10 cellular contexts compared by ENCODE assay signal in genomic region chr15:96234109-96234892, GRCh38.
A peak's percentile ranks its signal among the peaks of the same experiment; 100 is the strongest.
DNase-seq lines count a peak whose midpoint lies in the region; ATAC-seq, FAIRE-seq and TF ChIP-seq lines count a peak whose summit lies in the region.
"Had no signal": no experiment of that assay in that cellular context is flagged by ENCODE, and none has a peak within 500 bp of the region (broad histone marks: within the 10 kb centered on the region; RNA-seq: fewer than 3 reads in every experiment).

No MANE protein-coding gene starts in this region.

- no peaks in the 10 kb centered on the region for H3K36me3 ChIP-seq in GM12878 (ENCODE audit: control insufficient read depth in 2 of 2, insufficient read depth in 2 of 2, low read length in 1 of 2)
- no peaks in the 10 kb centered on the region for H3K36me3 ChIP-seq in brain microvascular endothelial cell (replicated peaks)
- H3K36me3 ChIP-seq in tibial nerve, result no peaks in the 10 kb centered on the region

- H3K4me1 ChIP-seq in GM12878 (ENCODE audit: control insufficient read depth, insufficient read depth, low read length) (peaks cover 10% of the 10 kb centered on the region), tibial nerve (peaks cover 0 to 29% (median 4%) of the 10 kb centered on the region in 4 donors)

- whole genome bisulfite sequencing in GM12878 (ENCODE audit: insufficient coverage, insufficient replicate concordance, low lambda C conversion rate, missing lambda C conversion rate), result 6% methylated on average over 12 of the region's 12 CpGs
- WGBS in tibial nerve, 2 donors, result 71 to 73% methylated on average over 12 of the region's 12 CpGs

- POLR2A ChIA-PET in GM12878 (lab: Charles Lee), result interaction anchor here (0.9 to 2.3 kb wide), 3 partner anchors 11 to 176 kb away, joined by 5 to 9 read pairs (median 6); no protein-coding TSS in a partner anchor

- in situ Hi-C loops in GM12878 (cut with MboI) (no loop called here), brain microvascular endothelial cell (cut with HindIII; ENCODE audit: low pct_ligation_motif_present, low sequenced_read_pairs) (no loop called here)

- intact Hi-C loops in GM12878 (cut with micrococcal nuclease; ENCODE audit: unreplicated experiment), result loop anchor here (5.0 kb wide), 5 partner anchors 93 to 247 kb away; no protein-coding TSS in a partner anchor

- H4K20me1 ChIP-seq in GM12878 (ENCODE audit: control insufficient read depth, insufficient read depth), result no peaks in the 10 kb centered on the region

- peak overlapping the region; percentile 4; the same call in 1 of the 2 replicates for H3K4me2 ChIP-seq in GM12878 (ENCODE audit: control insufficient read depth, insufficient read depth)

- 0 out of 2 replicates have a peak overlapping the region, but pooled peaks have one; percentile 15 for H2AFZ ChIP-seq in GM12878 (ENCODE audit: control insufficient read depth, low read depth, low read length)

- CTCF ChIA-PET in GM12878 (lab: Yijun Ruan, JAX), result interaction anchor here (0.6 to 1.5 kb wide), 6 partner anchors 10 to 1119 kb away, joined by 3 to 7 read pairs (median 4); no protein-coding TSS in a partner anchor

- RAD21 ChIA-PET in GM12878 (lab: Charles Lee; ENCODE audit: unreplicated experiment), result interaction anchor here (1.1 to 2.6 kb wide), 7 partner anchors 10 to 246 kb away, joined by 3 to 10 read pairs (median 3); no protein-coding TSS in a partner anchor

- SMC1A ChIA-PET in GM12878 (lab: Charles Lee; ENCODE audit: uncharacterized antibody, unreplicated experiment), result interaction anchor here (0.7 to 3.6 kb wide), 11 partner anchors 9 to 196 kb away, joined by 3 to 13 read pairs (median 3); no protein-coding TSS in a partner anchor

- H3K79me2 ChIP-seq in GM12878 (ENCODE audit: control insufficient read depth, insufficient read depth, low read length), result no peaks in the 10 kb centered on the region

- TF ChIP-seq RAD21 in GM12878 (IDR thresholded peaks at IDR 0.05; ENCODE audit: insufficient read depth, low read depth, low read length), result no peak

- peak; percentile 58 for DNase-seq in GM12878 (ENCODE audit: low read depth, low spot score)
- peak; percentile 12 for DNase-seq in stromal cell of bone marrow (ENCODE audit: low read depth)
- no peak for DNase-seq in brain microvascular endothelial cell
- DNase-seq in NAMALWA (ENCODE audit: low spot score), result no peak
- DNase-seq in tibial nerve (ENCODE audit: low spot score in 2 of 2), result no peak
- DNase-seq: activated naive CD4-positive, alpha-beta T cell treated with anti-CD3 and anti-CD28 coated beads for 36 hours; NCI-H774; posterior cingulate gyrus had no signal

- no peak overlapping the region for H3K4me3 ChIP-seq in GM12878
- H3K4me3 ChIP-seq in brain microvascular endothelial cell (ENCODE audit: low read depth, low read length), result no peak overlapping the region
- H3K4me3 ChIP-seq in tibial nerve, result no peak overlapping the region

- TF ChIP-seq CTCF in GM12878 (IDR thresholded peaks at IDR 0.05 in 2 of 3, conservative IDR thresholded peaks at IDR 0.05 in 1 of 3; ENCODE audit: control insufficient read depth in 2 of 3, extremely low read depth in 1 of 3, insufficient read depth in 1 of 3, low read depth in 3 of 3, low read length in 3 of 3) (no peak), brain microvascular endothelial cell (IDR thresholded peaks at IDR 0.05; ENCODE audit: low read depth, low read length, missing control alignments) (no peak), tibial nerve (IDR thresholded peaks at IDR 0.05) (no peak)

- TF ChIP-seq EP300 in GM12878 (IDR thresholded peaks at IDR 0.05; ENCODE audit: borderline replicate concordance in 1 of 2, control insufficient read depth in 1 of 2, low read depth in 2 of 2, low read length in 2 of 2), result peak; percentile 64 to 95; a peak in 3 of 4 replicates
- TF ChIP-seq EP300 in tibial nerve (IDR thresholded peaks at IDR 0.05), result no peak

- BruUV-seq in GM12878 (replicated peaks; lab: Mats Ljungman, UMichigan), result no TSS peak

- no peak overlapping the region for H3K9ac ChIP-seq in GM12878 (ENCODE audit: control insufficient read depth, insufficient read depth, low read length)

- no peak for TF ChIP-seq POLR2A in GM12878 (IDR thresholded peaks at IDR 0.05; ENCODE audit: low read depth, low read length)
- TF ChIP-seq POLR2A in tibial nerve (IDR thresholded peaks at IDR 0.05), result no peak

- H3K9me3 ChIP-seq in GM12878 (replicated peaks; ENCODE audit: control insufficient read depth, insufficient read depth, low read length) (no peaks in the 10 kb centered on the region), tibial nerve (no peaks in the 10 kb centered on the region)

- FAIRE-seq in GM12878 (lab: Jason Lieb, UNC), result peak; percentile 66

- H3K27ac ChIP-seq in GM12878 (ENCODE audit: control insufficient read depth, insufficient read depth) (peak overlapping the region; percentile 57), brain microvascular endothelial cell (no peak overlapping the region), tibial nerve (peak overlapping the region in 2 of 4 donors; percentile 1 to 38)

- no peaks in the 10 kb centered on the region for H3K27me3 ChIP-seq in GM12878 (replicated peaks in 1 of 2; ENCODE audit: control insufficient read depth in 2 of 2, insufficient read depth in 2 of 2, low read length in 1 of 2)
- no peaks in the 10 kb centered on the region for H3K27me3 ChIP-seq in brain microvascular endothelial cell (replicated peaks)
- H3K27me3 ChIP-seq in tibial nerve, result no peaks in the 10 kb centered on the region

- ATAC-seq in GM19351 (IDR thresholded peaks at IDR 0.05; ENCODE audit: unreplicated experiment) (peak; percentile 41), HG03280 (IDR thresholded peaks at IDR 0.05; ENCODE audit: unreplicated experiment) (peak; percentile 65), GM12878 (peak; percentile 92)

TF ChIP-seq in GM12878, 131 proteins besides CTCF, POLR2A, EP300 and RAD21 (continues in another document):
- no peak for TF ChIP-seq HDAC2 (IDR thresholded peaks at IDR 0.05)
- no peak for TF ChIP-seq SREBF1 (IDR thresholded peaks at IDR 0.05; ENCODE audit: low read length)
- TF ChIP-seq NFXL1 (IDR thresholded peaks at IDR 0.05; ENCODE audit: borderline replicate concordance), result no peak
- TF ChIP-seq BCL11A (IDR thresholded peaks at IDR 0.05; ENCODE audit: low read depth, low read length), result peak; percentile 98
- 0 out of 2 replicates have a peak, but pooled peaks have one; percentile 48 for TF ChIP-seq RCOR1 (conservative IDR thresholded peaks at IDR 0.05; ENCODE audit: low read depth, low read length)
- TF ChIP-seq SKIL (IDR thresholded peaks at IDR 0.05; ENCODE audit: low read depth, poor library complexity, severe bottlenecking), result peak; percentile 65
- TF ChIP-seq SMARCA5 (IDR thresholded peaks at IDR 0.05), result no peak
- TF ChIP-seq REST (IDR thresholded peaks at IDR 0.05; ENCODE audit: low read depth, low read length), result no peak
- TF ChIP-seq GABPA (IDR thresholded peaks at IDR 0.05; ENCODE audit: low read depth), result peak; percentile 68
- peak; percentile 95 for TF ChIP-seq IKZF1 (conservative IDR thresholded peaks at IDR 0.05)

Comparison
In these comparisons a context has a peak if more than half of its experiments do, and no peak if none do; other contexts are left out.
1. ATAC-seq: peak in every context shown above with its lines; median percentile 92 in GM12878; 65 in HG03280; 41 in GM19351.
2. DNase-seq: peak in GM12878 (single experiment) and stromal cell of bone marrow (single experiment); none in brain microvascular endothelial cell (single experiment), NAMALWA (single experiment) and tibial nerve (0 of 2).